Comparison of ENCODE assay signal across 23 cellular contexts in the genomic region with DNA sequence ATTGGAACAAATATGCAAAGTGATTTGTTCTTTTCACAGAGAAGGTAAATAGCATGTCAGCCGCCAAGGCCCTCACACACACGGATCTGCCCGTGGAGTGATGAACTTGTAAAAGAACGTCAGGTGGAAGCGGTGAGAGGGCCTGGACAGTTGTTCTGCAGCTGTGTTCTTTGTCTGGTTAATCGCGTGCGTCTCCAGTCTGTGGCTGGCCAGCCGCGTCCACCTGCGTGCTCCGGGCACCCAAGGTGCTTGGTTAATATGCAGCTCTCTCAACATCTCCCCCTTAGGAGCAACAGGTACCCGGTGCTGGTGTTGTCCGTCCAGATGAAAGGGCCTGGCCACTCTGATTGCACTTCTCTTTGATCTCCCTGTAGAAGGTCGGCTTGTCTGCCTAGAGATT.
A peak's percentile ranks its signal among the peaks of the same experiment; 100 is the strongest.
DNase-seq lines count a peak whose midpoint lies in the region; ATAC-seq, FAIRE-seq and TF ChIP-seq lines count a peak whose summit lies in the region.
"Had no signal": no experiment of that assay in that cellular context is flagged by ENCODE, and none has a peak within 500 bp of the region (broad histone marks: within the 10 kb centered on the region; RNA-seq: fewer than 3 reads in every experiment).

No MANE protein-coding gene starts in this region.

- H3K9me3 ChIP-seq in HEK293 (ENCODE audit: control insufficient read depth, insufficient read depth, low read depth, low read length) = peaks cover 2% of the 10 kb centered on the region; the same call in 1 of the 2 replicates
- H3K9me3 ChIP-seq in kidney (ENCODE audit: control insufficient read depth in 1 of 2, low read length in 2 of 2) = no peaks in the 10 kb centered on the region
- no peaks in the 10 kb centered on the region for H3K9me3 ChIP-seq in psoas muscle

- peaks cover 54% of the 10 kb centered on the region for H3K4me1 Mint-ChIP-seq in nephron progenitor cell

- no peaks in the 10 kb centered on the region for H3K27me3 Mint-ChIP-seq in nephron progenitor cell (ENCODE audit: low read depth, poor library complexity)
- H3K27me3 Mint-ChIP-seq: B cell; CD4-positive, alpha-beta T cell had no signal

- ATAC-seq in omental fat pad (ENCODE audit: low FRiP score) = no peak
- no peak for ATAC-seq in psoas muscle
- ATAC-seq: A549; CD8-positive, alpha-beta T cell had no signal

- H3K4me3 ChIP-seq in HEK293 (ENCODE audit: low read depth, low read length) (no peak overlapping the region), coronary artery (no peak overlapping the region), kidney (ENCODE audit: low read length in 2 of 2) (no peak overlapping the region), psoas muscle (no peak overlapping the region)
- H3K4me3 ChIP-seq: A549 had no signal

- H3K9ac ChIP-seq in kidney (ENCODE audit: low read length in 2 of 2) = no peak overlapping the region
- H3K9ac ChIP-seq: BLaER1 treated with 17β-estradiol and CSF1 and Interleukin-3, amounts not matched to agents 10 nM and 100 nM had no signal

- CTCF ChIA-PET in HEK293 (lab: Yijun Ruan, JAX) = no interaction called here

- H3K36me3 ChIP-seq in HEK293 (ENCODE audit: control insufficient read depth in 2 of 2, insufficient read depth in 1 of 2, low read length in 2 of 2) (no peaks in the 10 kb centered on the region), kidney (ENCODE audit: control insufficient read depth in 1 of 2, insufficient read depth in 2 of 2, low read length in 2 of 2) (no peaks in the 10 kb centered on the region), psoas muscle (ENCODE audit: insufficient read depth in 1 of 2, low read depth in 1 of 2) (no peaks in the 10 kb centered on the region)

- intact Hi-C loops in kidney (cut with DNase I) (no loop called here), psoas muscle (cut with DNase I) (no loop called here)

- peak overlapping the region; percentile 40 for H3K27ac Mint-ChIP-seq in nephron progenitor cell
- H3K27ac Mint-ChIP-seq: B cell; CD4-positive, alpha-beta T cell; CD8-positive, alpha-beta T cell had no signal

- no peak overlapping the region for H3K4me3 Mint-ChIP-seq in nephron progenitor cell
- H3K4me3 Mint-ChIP-seq: B cell; CD4-positive, alpha-beta T cell; CD8-positive, alpha-beta T cell had no signal

- peak; percentile 38 for DNase-seq in coronary artery (ENCODE audit: low spot score)
- DNase-seq in kidney = peak; percentile 37
- no peak for DNase-seq in nephron progenitor cell
- DNase-seq in omental fat pad (ENCODE audit: low spot score) = no peak
- DNase-seq in NCI-H2107 (lab: John Stamatoyannopoulos, UW) = no peak
- DNase-seq in psoas muscle = no peak
- DNase-seq: AML-193; Caco-2; Calu3; CD4-positive, alpha-beta T cell; CD8-positive, alpha-beta T cell; DMS79 treated with DMSO at 0.1 percent for 48 hours; GF-D8 had no signal

- TF ChIP-seq CTCF in HEK293 (tag by site-specific recombination; IDR thresholded peaks at IDR 0.05) (no peak), coronary artery (IDR thresholded peaks at IDR 0.05) (no peak), kidney (IDR thresholded peaks at IDR 0.05; ENCODE audit: borderline replicate concordance, extremely low read depth, insufficient read depth) (no peak), nephron progenitor cell (IDR thresholded peaks at IDR 0.05) (no peak), omental fat pad (IDR thresholded peaks at IDR 0.05) (no peak), psoas muscle (IDR thresholded peaks at IDR 0.05) (no peak)

- 93 to 96% (median 95%) methylated on average over 15 of the region's 15 CpGs for WGBS in psoas muscle, 3 donors

- H3K9me3 Mint-ChIP-seq in nephron progenitor cell = peaks cover 23% of the 10 kb centered on the region

- H3K36me3 Mint-ChIP-seq in nephron progenitor cell (ENCODE audit: low read depth) = peaks cover 25% of the 10 kb centered on the region

- FAIRE-seq in kidney (lab: Jason Lieb, UNC) = no peak
- FAIRE-seq: A549, D721Med, G401.6, GM12891, GM19239 had no signal

- H3K27me3 ChIP-seq in psoas muscle (ENCODE audit: insufficient read depth in 3 of 3, low read length in 2 of 3) = no peaks in the 10 kb centered on the region
- H3K27me3 ChIP-seq: BLaER1 treated with 17β-estradiol and CSF1 and Interleukin-3, amounts not matched to agents 10 nM and 100 nM had no signal

- POLR2A ChIA-PET in HEK293 (lab: Yijun Ruan, JAX) = no interaction called here

- no peaks in the 10 kb centered on the region for H3K4me1 ChIP-seq in HEK293 (ENCODE audit: control insufficient read depth, insufficient read depth, low read length)
- no peaks in the 10 kb centered on the region for H3K4me1 ChIP-seq in kidney (ENCODE audit: control insufficient read depth in 1 of 2, insufficient read depth in 1 of 2, low read depth in 1 of 2, low read length in 2 of 2)
- no peaks in the 10 kb centered on the region for H3K4me1 ChIP-seq in psoas muscle
- H3K4me1 ChIP-seq: A549, Caco-2 had no signal

- H3K27ac ChIP-seq in HEK293 (ENCODE audit: extremely low read depth, low read depth, low read length) (no peak overlapping the region), coronary artery (no peak overlapping the region), kidney (ENCODE audit: low read depth in 2 of 2, low read length in 2 of 2) (no peak overlapping the region), psoas muscle (no peak overlapping the region)
- H3K27ac ChIP-seq: 22Rv1; A549; BLaER1 treated with 17β-estradiol and CSF1 and Interleukin-3, amounts not matched to agents 10 nM and 100 nM; C4-2B had no signal

TF ChIP-seq in HEK293, 187 proteins besides CTCF, POLR2A, EP300 and RAD21:
- no peak for TF ChIP-seq ZBTB1 (tag by site-specific recombination; IDR thresholded peaks at IDR 0.05)
- peak; percentile 43; the same call in 1 of the 2 replicates for TF ChIP-seq SCRT2 (tag by site-specific recombination; IDR thresholded peaks at IDR 0.05)
- TF ChIP-seq ZNF174 (tag by site-specific recombination; IDR thresholded peaks at IDR 0.05) = no peak

Comparison
In these comparisons a context has a peak if more than half of its experiments do, and no peak if none do; other contexts are left out.
1. DNase-seq: peak in coronary artery (single experiment) and kidney (single experiment); none in nephron progenitor cell (single experiment), omental fat pad (single experiment), NCI-H2107 (single experiment) and psoas muscle (0 of 2).